Comparison of ENCODE assay signal across 8 cellular contexts in the genomic region with DNA sequence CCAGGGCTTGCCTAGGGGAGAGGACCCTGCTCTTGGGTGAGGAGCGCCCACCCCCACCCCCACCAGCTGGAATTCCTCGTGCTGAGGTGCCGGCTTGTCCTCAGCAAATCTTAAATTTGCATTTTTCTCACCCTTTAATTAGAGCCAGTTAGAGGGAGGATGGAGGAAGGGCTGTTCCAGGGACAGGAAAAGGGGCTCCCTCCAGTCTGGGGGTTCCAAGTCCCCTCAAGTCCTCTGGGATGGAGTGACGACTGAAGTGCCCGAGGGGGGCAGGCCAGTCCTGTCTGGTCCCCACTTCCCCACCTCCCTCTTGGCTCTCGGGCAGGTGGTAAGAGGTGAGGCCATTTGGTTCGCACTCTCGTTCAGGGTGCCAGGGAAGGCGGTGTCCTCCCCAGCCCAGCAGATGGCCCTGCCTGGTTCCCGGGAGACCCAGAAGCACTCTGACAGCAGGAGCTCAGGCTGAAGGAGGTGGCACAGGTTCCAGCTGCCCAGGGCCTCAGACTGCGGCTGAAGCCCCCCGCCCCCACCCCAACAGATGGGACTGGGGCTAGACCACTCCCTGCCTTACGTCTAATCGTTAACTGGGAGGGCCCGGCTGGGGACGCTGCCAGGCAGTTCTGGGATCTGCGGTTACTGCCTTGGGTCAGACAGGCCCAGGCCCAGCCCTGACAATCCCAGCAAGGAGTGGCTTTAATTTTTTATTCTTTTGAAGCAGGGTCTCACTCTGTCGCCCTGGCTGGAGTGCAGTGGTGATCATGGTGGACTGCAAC. TPM values are rescaled to one million over a fixed set of nuclear protein-coding genes. Genes with fewer than 3 reads are reported as not detected.
DNase-seq lines count a peak whose midpoint lies in the region; ATAC-seq and TF ChIP-seq lines count a peak whose summit lies in the region.

No MANE protein-coding gene starts in this region.

- peak; percentile 37; the same call in 1 of the 2 replicates for TF ChIP-seq POLR2A in Raji (IDR thresholded peaks at IDR 0.05; ENCODE audit: insufficient read depth, low read depth, low read length)

- peak overlapping the region; percentile 83 to 97 (median 94); a peak in 20 of 22 replicates for H3K9ac ChIP-seq in BLaER1 treated with 17β-estradiol and CSF1 and Interleukin-3, amounts not matched to agents 10 nM and 100 nM

- peak overlapping the region in 8 of 10 experiments; percentile 79 to 95 (median 90); a peak in 17 of 20 replicates for H3K4me3 ChIP-seq in BLaER1 treated with 17β-estradiol and CSF1 and Interleukin-3, amounts not matched to agents 10 nM and 100 nM
- no peak overlapping the region for H3K4me3 ChIP-seq in HEK293 (ENCODE audit: low read depth, low read length)

- no peaks in the 10 kb centered on the region; a peak in 1 of 22 replicates for H3K27me3 ChIP-seq in BLaER1 treated with 17β-estradiol and CSF1 and Interleukin-3, amounts not matched to agents 10 nM and 100 nM

- peaks cover 28 to 43% (median 38%) of the 10 kb centered on the region in 11 experiments for H3K36me3 ChIP-seq in BLaER1 treated with 17β-estradiol and CSF1 and Interleukin-3, amounts not matched to agents 10 nM and 100 nM
- H3K36me3 ChIP-seq in HEK293 (ENCODE audit: control insufficient read depth in 2 of 2, insufficient read depth in 1 of 2, low read length in 2 of 2): peaks cover 0 to 40% of the 10 kb centered on the region in 2 experiments; a peak in 2 of 3 replicates

- no peak for ATAC-seq in GM18861 (IDR thresholded peaks at IDR 0.05; ENCODE audit: unreplicated experiment)
- no peak for ATAC-seq in GM19023 (IDR thresholded peaks at IDR 0.05; ENCODE audit: unreplicated experiment)

- peaks cover 77 to 95% (median 88%) of the 10 kb centered on the region in 11 experiments for H4K20me1 ChIP-seq in BLaER1 treated with 17β-estradiol and CSF1 and Interleukin-3, amounts not matched to agents 10 nM and 100 nM

- intact Hi-C loops in cardiac septum (cut with DNase I): no loop called here

- peak overlapping the region; percentile 98 to 100 (median 100) for H3K4me2 ChIP-seq in BLaER1 treated with 17β-estradiol and CSF1 and Interleukin-3, amounts not matched to agents 10 nM and 100 nM

- H3K4me1 ChIP-seq in BLaER1 treated with 17β-estradiol and CSF1 and Interleukin-3, amounts not matched to agents 10 nM and 100 nM: peaks cover 54 to 68% (median 62%) of the 10 kb centered on the region in 10 experiments
- H3K4me1 ChIP-seq in HEK293 (ENCODE audit: control insufficient read depth, insufficient read depth, low read length): peaks cover 4% of the 10 kb centered on the region

- CTCF ChIA-PET in HEK293 (lab: Yijun Ruan, JAX): interaction anchor here (0.6 to 1.6 kb wide), 5 partner anchors 11 to 351 kb away, joined by 3 to 18 read pairs (median 4); a partner anchor contains a TSS

- TF ChIP-seq CTCF in HEK293 (tag by site-specific recombination; IDR thresholded peaks at IDR 0.05): 0 out of 2 replicates have a peak, but pooled peaks have one; percentile 35

- peak; percentile 88 for DNase-seq in islet precursor cell
- DNase-seq in nucleus accumbens (lab: John Stamatoyannopoulos, UW): no peak
- no peak for DNase-seq in cardiac septum (ENCODE audit: low spot score)

- H3K9me3 ChIP-seq in BLaER1 treated with 17β-estradiol and CSF1 and Interleukin-3, amounts not matched to agents 10 nM and 100 nM (replicated peaks in 1 of 11): peaks cover 0 to 4% (median 0%) of the 10 kb centered on the region in 11 experiments; a peak in 1 of 22 replicates
- H3K9me3 ChIP-seq in HEK293 (ENCODE audit: control insufficient read depth, insufficient read depth, low read depth, low read length): no peaks in the 10 kb centered on the region

- H3K27ac ChIP-seq in BLaER1 treated with 17β-estradiol and CSF1 and Interleukin-3, amounts not matched to agents 10 nM and 100 nM: peak overlapping the region in 6 of 11 experiments; percentile 17 to 91 (median 39); a peak in 7 of 22 replicates
- H3K27ac ChIP-seq in HEK293 (ENCODE audit: extremely low read depth, low read depth, low read length): no peak overlapping the region

- POLR2A ChIA-PET in HEK293 (lab: Yijun Ruan, JAX): interaction anchor here (0.6 to 1.4 kb wide), 4 partner anchors 31 to 389 kb away, joined by 3 to 12 read pairs (median 5); a partner anchor contains a TSS

TF ChIP-seq in HEK293, 187 proteins besides CTCF, POLR2A, EP300 and RAD21 (continues in another document):
- TF ChIP-seq, protein P1, sequence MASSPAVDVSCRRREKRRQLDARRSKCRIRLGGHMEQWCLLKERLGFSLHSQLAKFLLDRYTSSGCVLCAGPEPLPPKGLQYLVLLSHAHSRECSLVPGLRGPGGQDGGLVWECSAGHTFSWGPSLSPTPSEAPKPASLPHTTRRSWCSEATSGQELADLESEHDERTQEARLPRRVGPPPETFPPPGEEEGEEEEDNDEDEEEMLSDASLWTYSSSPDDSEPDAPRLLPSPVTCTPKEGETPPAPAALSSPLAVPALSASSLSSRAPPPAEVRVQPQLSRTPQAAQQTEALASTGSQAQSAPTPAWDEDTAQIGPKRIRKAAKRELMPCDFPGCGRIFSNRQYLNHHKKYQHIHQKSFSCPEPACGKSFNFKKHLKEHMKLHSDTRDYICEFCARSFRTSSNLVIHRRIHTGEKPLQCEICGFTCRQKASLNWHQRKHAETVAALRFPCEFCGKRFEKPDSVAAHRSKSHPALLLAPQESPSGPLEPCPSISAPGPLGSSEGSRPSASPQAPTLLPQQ (tag by site-specific recombination; IDR thresholded peaks at IDR 0.05): no peak
- TF ChIP-seq ZIC2 (tag by site-specific recombination; IDR thresholded peaks at IDR 0.05): no peak
- TF ChIP-seq SALL2 (tag by site-specific recombination; IDR thresholded peaks at IDR 0.05; ENCODE audit: borderline replicate concordance): no peak
- no peak for TF ChIP-seq ZNF324 (tag by site-specific recombination; IDR thresholded peaks at IDR 0.05)
- no peak for TF ChIP-seq GLI2 (tag by site-specific recombination; IDR thresholded peaks at IDR 0.05; ENCODE audit: borderline replicate concordance, low read depth)
- TF ChIP-seq ZBTB17 (tag by site-specific recombination; IDR thresholded peaks at IDR 0.05): peak; percentile 89
- TF ChIP-seq ZNF521 (tag by site-specific recombination; IDR thresholded peaks at IDR 0.05): no peak
- TF ChIP-seq IKZF3 (tag by site-specific recombination; IDR thresholded peaks at IDR 0.05): 0 out of 2 replicates have a peak, but pooled peaks have one; percentile 10
- no peak for TF ChIP-seq BCL11B (tag by site-specific recombination; IDR thresholded peaks at IDR 0.05; ENCODE audit: low read depth)
- TF ChIP-seq, protein P2, sequence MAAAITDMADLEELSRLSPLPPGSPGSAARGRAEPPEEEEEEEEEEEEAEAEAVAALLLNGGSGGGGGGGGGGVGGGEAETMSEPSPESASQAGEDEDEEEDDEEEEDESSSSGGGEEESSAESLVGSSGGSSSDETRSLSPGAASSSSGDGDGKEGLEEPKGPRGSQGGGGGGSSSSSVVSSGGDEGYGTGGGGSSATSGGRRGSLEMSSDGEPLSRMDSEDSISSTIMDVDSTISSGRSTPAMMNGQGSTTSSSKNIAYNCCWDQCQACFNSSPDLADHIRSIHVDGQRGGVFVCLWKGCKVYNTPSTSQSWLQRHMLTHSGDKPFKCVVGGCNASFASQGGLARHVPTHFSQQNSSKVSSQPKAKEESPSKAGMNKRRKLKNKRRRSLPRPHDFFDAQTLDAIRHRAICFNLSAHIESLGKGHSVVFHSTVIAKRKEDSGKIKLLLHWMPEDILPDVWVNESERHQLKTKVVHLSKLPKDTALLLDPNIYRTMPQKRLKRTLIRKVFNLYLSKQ (tag by site-specific recombination; IDR thresholded peaks at IDR 0.05; ENCODE audit: borderline replicate concordance): no peak
- no peak for TF ChIP-seq ZNF274 (IDR thresholded peaks at IDR 0.05; ENCODE audit: low read length)
- no peak for TF ChIP-seq ZNF274 (tag by site-specific recombination; IDR thresholded peaks at IDR 0.05; ENCODE audit: borderline replicate concordance)
- TF ChIP-seq OVOL3 (tag by site-specific recombination; IDR thresholded peaks at IDR 0.05): no peak
- TF ChIP-seq GLIS1 (tag by site-specific recombination; IDR thresholded peaks at IDR 0.05): 0 out of 2 replicates have a peak, but pooled peaks have one; percentile 16
- TF ChIP-seq, protein P3, sequence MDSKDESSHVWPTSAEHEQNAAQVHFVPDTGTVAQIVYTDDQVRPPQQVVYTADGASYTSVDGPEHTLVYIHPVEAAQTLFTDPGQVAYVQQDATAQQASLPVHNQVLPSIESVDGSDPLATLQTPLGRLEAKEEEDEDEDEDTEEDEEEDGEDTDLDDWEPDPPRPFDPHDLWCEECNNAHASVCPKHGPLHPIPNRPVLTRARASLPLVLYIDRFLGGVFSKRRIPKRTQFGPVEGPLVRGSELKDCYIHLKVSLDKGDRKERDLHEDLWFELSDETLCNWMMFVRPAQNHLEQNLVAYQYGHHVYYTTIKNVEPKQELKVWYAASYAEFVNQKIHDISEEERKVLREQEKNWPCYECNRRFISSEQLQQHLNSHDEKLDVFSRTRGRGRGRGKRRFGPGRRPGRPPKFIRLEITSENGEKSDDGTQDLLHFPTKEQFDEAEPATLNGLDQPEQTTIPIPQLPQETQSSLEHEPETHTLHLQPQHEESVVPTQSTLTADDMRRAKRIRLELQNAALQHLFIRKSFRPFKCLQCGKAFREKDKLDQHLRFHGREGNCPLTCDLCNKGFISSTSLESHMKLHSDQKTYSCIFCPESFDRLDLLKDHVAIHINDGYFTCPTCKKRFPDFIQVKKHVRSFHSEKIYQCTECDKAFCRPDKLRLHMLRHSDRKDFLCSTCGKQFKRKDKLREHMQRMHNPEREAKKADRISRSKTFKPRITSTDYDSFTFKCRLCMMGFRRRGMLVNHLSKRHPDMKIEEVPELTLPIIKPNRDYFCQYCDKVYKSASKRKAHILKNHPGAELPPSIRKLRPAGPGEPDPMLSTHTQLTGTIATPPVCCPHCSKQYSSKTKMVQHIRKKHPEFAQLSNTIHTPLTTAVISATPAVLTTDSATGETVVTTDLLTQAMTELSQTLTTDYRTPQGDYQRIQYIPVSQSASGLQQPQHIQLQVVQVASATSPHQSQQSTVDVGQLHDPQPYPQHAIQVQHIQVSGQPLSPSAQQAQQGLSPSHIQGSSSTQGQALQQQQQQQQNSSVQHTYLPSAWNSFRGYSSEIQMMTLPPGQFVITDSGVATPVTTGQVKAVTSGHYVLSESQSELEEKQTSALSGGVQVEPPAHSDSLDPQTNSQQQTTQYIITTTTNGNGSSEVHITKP (tag by site-specific recombination; IDR thresholded peaks at IDR 0.05): peak; percentile 45; the same call in 1 of the 2 replicates
- no peak for TF ChIP-seq PRDM1 (tag by site-specific recombination; IDR thresholded peaks at IDR 0.05)
- TF ChIP-seq ZBTB21 (tag by site-specific recombination; IDR thresholded peaks at IDR 0.05): no peak

RNA-seq across cellular contexts. Expression of a gene that starts 2.2 kb away (rescaled TPM):
- total RNA-seq in cardiac septum: 2.2 TPM

RNA-seq across cellular contexts. Expression of a gene that starts 5.0 kb away (rescaled TPM):
- total RNA-seq in cardiac septum: 35.7 TPM

RNA-seq across cellular contexts. Expression of a gene that starts 14.9 kb away (rescaled TPM):
- total RNA-seq in cardiac septum: 178 TPM

RNA-seq across cellular contexts. Expression of a gene that starts 45.8 kb away (rescaled TPM):
- total RNA-seq in cardiac septum: 1.2 TPM

RNA-seq across cellular contexts. Expression of a gene that starts 54.7 kb away (rescaled TPM):
- 26.3 TPM for total RNA-seq in cardiac septum
